10 cellular contexts compared by ENCODE assay signal in the genomic region with DNA sequence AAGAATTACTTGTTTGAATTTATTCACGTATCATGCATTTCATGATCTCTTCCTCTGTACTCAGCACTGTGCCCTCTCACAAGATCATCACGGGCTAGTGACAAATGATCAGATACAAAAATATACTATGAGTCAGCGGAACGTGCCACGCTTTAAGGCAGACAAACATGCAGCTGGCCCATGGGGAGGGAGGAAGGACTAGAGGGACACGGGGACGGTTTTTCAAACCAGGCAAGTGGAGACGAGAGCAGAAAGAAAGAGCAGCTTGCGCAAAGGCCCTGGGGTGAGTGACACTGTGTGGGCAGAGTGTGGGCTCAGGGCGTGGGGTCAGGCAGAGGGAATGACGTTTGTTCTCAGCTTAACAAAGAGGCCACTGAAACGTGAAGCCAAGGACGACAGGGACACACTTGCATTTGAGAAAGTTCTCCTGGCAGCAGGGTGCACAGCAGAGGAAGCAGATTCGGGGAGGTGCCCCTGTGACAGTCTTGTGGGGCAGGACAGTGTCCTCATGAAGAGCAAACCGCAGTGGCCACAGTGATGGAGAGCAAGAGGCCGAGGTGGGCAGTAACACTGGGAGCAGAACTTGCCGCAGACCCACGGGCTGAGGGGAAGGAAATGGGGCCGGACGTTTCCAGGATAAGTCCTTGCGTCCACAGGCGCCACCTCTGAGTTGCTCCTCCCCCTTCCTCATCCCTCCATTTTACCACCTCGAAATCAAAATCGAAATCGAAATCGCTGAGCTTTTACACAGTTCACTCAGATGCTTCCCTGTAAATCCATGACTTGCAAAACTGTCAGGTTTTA. TPM values are rescaled to one million over a fixed set of nuclear protein-coding genes. Genes with fewer than 3 reads are reported as not detected.
DNase-seq lines count a peak whose midpoint lies in the region; ATAC-seq, FAIRE-seq and TF ChIP-seq lines count a peak whose summit lies in the region.
"Had no signal": no experiment of that assay in that cellular context is flagged by ENCODE, and none has a peak within 500 bp of the region (broad histone marks: within the 10 kb centered on the region; RNA-seq: fewer than 3 reads in every experiment).

No MANE protein-coding gene starts in this region.

- no peak overlapping the region for H3K14ac ChIP-seq in mesenchymal stem cell (ENCODE audit: low read length in 2 of 2)

- no peak overlapping the region for H2BK15ac ChIP-seq in mesenchymal stem cell (ENCODE audit: low read depth, poor library complexity, severe bottlenecking)

- H3K9me3 Mint-ChIP-seq in brain, result peaks cover 0 to 4% (median 0%) of the 10 kb centered on the region in 5 experiments

- no peaks in the 10 kb centered on the region for H3K79me2 ChIP-seq in MM.1S (ENCODE audit: low read length)

- peak overlapping the region in 1 of 5 experiments; percentile 27 for H3K4me3 Mint-ChIP-seq in brain
- H3K4me3 Mint-ChIP-seq: CD4-positive, alpha-beta memory T cell had no signal

- H3K4me1 ChIP-seq in MM.1S (ENCODE audit: low read length) (peaks cover 29% of the 10 kb centered on the region), mesenchymal stem cell (ENCODE audit: control insufficient read depth, insufficient read depth, low read depth, low read length) (peaks cover 5% of the 10 kb centered on the region)

- no peak overlapping the region for H2BK120ac ChIP-seq in mesenchymal stem cell (ENCODE audit: low read depth, low read length)

- H3K79me1 ChIP-seq in mesenchymal stem cell (replicated peaks; ENCODE audit: low read length, poor library complexity, severe bottlenecking), result no peaks in the 10 kb centered on the region

- no peaks in the 10 kb centered on the region for H3K36me3 ChIP-seq in MM.1S (replicated peaks; ENCODE audit: insufficient read depth, low read length)
- no peaks in the 10 kb centered on the region for H3K36me3 ChIP-seq in mesenchymal stem cell (ENCODE audit: control insufficient read depth in 1 of 2, insufficient read depth in 2 of 2, low read depth in 1 of 2, low read length in 2 of 2)

- ATAC-seq in GM18907 (IDR thresholded peaks at IDR 0.05; ENCODE audit: unreplicated experiment), result no peak

- H3K4ac ChIP-seq in mesenchymal stem cell (ENCODE audit: low read depth in 1 of 2, low read length in 2 of 2), result no peak overlapping the region

- H4K20me1 ChIP-seq in MM.1S (ENCODE audit: insufficient read depth, low read length), result no peaks in the 10 kb centered on the region

- H3K23ac ChIP-seq in mesenchymal stem cell (ENCODE audit: low read length in 2 of 2), result peak overlapping the region in 1 of 2 experiments; percentile 85

- H3K27me3 Mint-ChIP-seq in brain, result no peaks in the 10 kb centered on the region

- H3K9me3 ChIP-seq in MM.1S (replicated peaks; ENCODE audit: insufficient read depth, low read length) (no peaks in the 10 kb centered on the region), mesenchymal stem cell (ENCODE audit: control insufficient read depth, low read length) (no peaks in the 10 kb centered on the region)

- peak overlapping the region; percentile 51; the same call in 1 of the 2 replicates for H2AFZ ChIP-seq in MM.1S (ENCODE audit: low read length)
- H2AFZ ChIP-seq in mesenchymal stem cell (ENCODE audit: low read depth, low read length), result no peak overlapping the region

- H4K8ac ChIP-seq in mesenchymal stem cell (ENCODE audit: low read length), result no peak overlapping the region

- no peak for TF ChIP-seq POLR2A in H54 (IDR thresholded peaks at IDR 0.05; ENCODE audit: low read depth, low read length)

- peaks cover 17% of the 10 kb centered on the region for H3F3A ChIP-seq in MM.1S (ENCODE audit: insufficient read depth, low read length)

- peak; percentile 42 for DNase-seq in COLO829 (ENCODE audit: low spot score)
- peak; percentile 73 for DNase-seq in MM.1S
- peak; percentile 68 for DNase-seq in mesenchymal stem cell
- no peak for DNase-seq in midbrain (lab: John Stamatoyannopoulos, UW)
- no peak for DNase-seq in H54 (ENCODE audit: insufficient read length, low spot score)
- DNase-seq in NCI-H1436 (lab: John Stamatoyannopoulos, UW), result no peak
- DNase-seq: CD4-positive, alpha-beta memory T cell; effector CD4-positive, alpha-beta T cell had no signal

- peaks cover 11% of the 10 kb centered on the region for H3K4me1 Mint-ChIP-seq in brain

- H3K27me3 ChIP-seq in MM.1S (replicated peaks; ENCODE audit: insufficient read depth, low read length) (no peaks in the 10 kb centered on the region), mesenchymal stem cell (ENCODE audit: control insufficient read depth in 1 of 2, insufficient read depth in 1 of 2, low read length in 2 of 2) (peaks cover under 1 to 40% of the 10 kb centered on the region in 2 experiments)

- H2BK5ac ChIP-seq in mesenchymal stem cell (ENCODE audit: low read depth, low read length, poor library complexity, severe bottlenecking), result no peak overlapping the region

- WGBS in mesenchymal stem cell, result 83% methylated on average over 26 of the region's 26 CpGs

- no peak for FAIRE-seq in H54 (lab: Jason Lieb, UNC)

- no peak overlapping the region for H2AK5ac ChIP-seq in mesenchymal stem cell (ENCODE audit: low read length, severe bottlenecking)

- peak overlapping the region; percentile 23 for H4K91ac ChIP-seq in mesenchymal stem cell (ENCODE audit: low read length)

- TF ChIP-seq CTCF in MM.1S (IDR thresholded peaks at IDR 0.05; ENCODE audit: low read length) (no peak), brain (conservative IDR thresholded peaks at IDR 0.05) (no peak)

- H3K9ac ChIP-seq in MM.1S (ENCODE audit: low read length) (peak overlapping the region; percentile 50), mesenchymal stem cell (ENCODE audit: low read length) (no peak overlapping the region)

- H3K9me2 ChIP-seq in MM.1S (replicated peaks; ENCODE audit: insufficient read depth, low read length), result no peaks in the 10 kb centered on the region

- peak overlapping the region in 1 of 2 experiments; percentile 49 for H3K18ac ChIP-seq in mesenchymal stem cell (ENCODE audit: low read depth in 1 of 2, low read length in 2 of 2)

- H3K4me2 ChIP-seq in MM.1S (ENCODE audit: low read depth, low read length) (peak overlapping the region; percentile 54), mesenchymal stem cell (ENCODE audit: low read length, poor library complexity, severe bottlenecking) (no peak overlapping the region)

- peak overlapping the region; percentile 61 for H3K27ac ChIP-seq in MM.1S (ENCODE audit: low read length)
- no peak overlapping the region for H3K27ac ChIP-seq in mesenchymal stem cell (ENCODE audit: low read length, poor library complexity, severe bottlenecking)

- H3K27ac Mint-ChIP-seq in brain, result peak overlapping the region in 3 of 5 experiments; percentile 12 to 57 (median 29)
- H3K27ac Mint-ChIP-seq: CD4-positive, alpha-beta memory T cell had no signal

- peak overlapping the region in 1 of 2 experiments; percentile 6 for H2BK12ac ChIP-seq in mesenchymal stem cell (ENCODE audit: low read length in 2 of 2)

- H3K4me3 ChIP-seq in MM.1S (ENCODE audit: low read length), result peak overlapping the region; percentile 39
- no peak overlapping the region for H3K4me3 ChIP-seq in mesenchymal stem cell (ENCODE audit: insufficient read depth in 1 of 2, low read depth in 1 of 2, low read length in 2 of 2)

- no peaks in the 10 kb centered on the region for H3K36me3 Mint-ChIP-seq in brain

RNA-seq across cellular contexts. Expression of a gene that starts 6.9 kb away (rescaled TPM):
- polyA plus RNA-seq in brain (ENCODE audit: insufficient read depth, low read depth, low replicate concordance), result 49.1 TPM
- polyA plus RNA-seq in mesenchymal stem cell (2013, experiment 1 of 2), result 141 TPM
- 139 TPM for polyA plus RNA-seq in mesenchymal stem cell (2013, experiment 2 of 2)

RNA-seq across cellular contexts. Expression of a gene that starts 47.5 kb away (rescaled TPM):
- not detected for polyA plus RNA-seq in brain (ENCODE audit: insufficient read depth, low read depth, low replicate concordance)
- 0.43 TPM for polyA plus RNA-seq in mesenchymal stem cell (2013, experiment 1 of 2)
- 0.37 TPM for polyA plus RNA-seq in mesenchymal stem cell (2013, experiment 2 of 2)

Comparison
In these comparisons a context has a peak if more than half of its experiments do, and no peak if none do; other contexts are left out.
1. DNase-seq: peak in COLO829 (single experiment), MM.1S (single experiment) and mesenchymal stem cell (single experiment); none in midbrain (single experiment), H54 (single experiment) and NCI-H1436 (single experiment).